In genomic region chr10:133336131-133337078, GRCh38 we compare ENCODE assay signal across 8 cellular contexts. TPM values are rescaled to one million over a fixed set of nuclear protein-coding genes. Genes with fewer than 3 reads are reported as not detected.
A peak's percentile ranks its signal among the peaks of the same experiment; 100 is the strongest.
DNase-seq lines count a peak whose midpoint lies in the region; ATAC-seq and TF ChIP-seq lines count a peak whose summit lies in the region.

CALY (minus strand) TSS chr10:133336896; CDS start chr10:133328989, 7,907 bp downstream.

- H3K27me3 Mint-ChIP-seq in nephron (ENCODE audit: low read depth): peaks cover 43% of the 10 kb centered on the region
- peaks cover 17% of the 10 kb centered on the region for H3K27me3 Mint-ChIP-seq in stimulated activated naive CD8-positive, alpha-beta T cell treated with anti-CD3 and anti-CD28 coated beads, Interleukin-15, Interleukin-2, amounts not matched to agents 100 ng/mL and 50 ng/mL, for 24 hours

- no peak for TF ChIP-seq CTCF in nephron (IDR thresholded peaks at IDR 0.05; ENCODE audit: unreplicated experiment in 3 of 3)

- H3K27me3 ChIP-seq in H7 (ENCODE audit: control insufficient read depth, insufficient read depth, low read length): peaks cover 53% of the 10 kb centered on the region

- no peaks in the 10 kb centered on the region for H3K36me3 Mint-ChIP-seq in nephron (ENCODE audit: low read depth)
- H3K36me3 Mint-ChIP-seq in stimulated activated naive CD8-positive, alpha-beta T cell treated with anti-CD3 and anti-CD28 coated beads, Interleukin-15, Interleukin-2, amounts not matched to agents 100 ng/mL and 50 ng/mL, for 24 hours (ENCODE audit: low read depth): no peaks in the 10 kb centered on the region

- peaks cover 19% of the 10 kb centered on the region for H3K9me3 Mint-ChIP-seq in nephron
- no peaks in the 10 kb centered on the region for H3K9me3 Mint-ChIP-seq in stimulated activated naive CD8-positive, alpha-beta T cell treated with anti-CD3 and anti-CD28 coated beads, Interleukin-15, Interleukin-2, amounts not matched to agents 100 ng/mL and 50 ng/mL, for 24 hours

- DNase-seq in H7 (peak; percentile 97), cerebellar cortex (ENCODE audit: low spot score) (peak; percentile 73), NCI-H510A (lab: John Stamatoyannopoulos, UW) (no peak)
- DNase-seq in activated CD4-positive, CD25-positive, alpha-beta regulatory T cell treated with anti-CD3 and anti-CD28 coated beads, Interleukin-2, amount 50 U/mL, for 72 hours: peak; percentile 77

- H3K36me3 ChIP-seq in H7 (replicated peaks; ENCODE audit: control insufficient read depth, insufficient read depth, low read length): no peaks in the 10 kb centered on the region

- peak within 1 kb of the TSS in 2 of 3 experiments; percentile 42 to 43 for H3K4me3 Mint-ChIP-seq in nephron
- peak within 1 kb of the TSS; percentile 35 for H3K4me3 Mint-ChIP-seq in stimulated activated naive CD8-positive, alpha-beta T cell treated with anti-CD3 and anti-CD28 coated beads, Interleukin-15, Interleukin-2, amounts not matched to agents 100 ng/mL and 50 ng/mL, for 24 hours

- ATAC-seq in GM18907 (IDR thresholded peaks at IDR 0.05; ENCODE audit: unreplicated experiment) (no peak), GM18858 (IDR thresholded peaks at IDR 0.05; ENCODE audit: unreplicated experiment) (no peak)

- no peaks in the 10 kb centered on the region for H3K4me1 Mint-ChIP-seq in nephron
- peaks cover 4% of the 10 kb centered on the region for H3K4me1 Mint-ChIP-seq in stimulated activated naive CD8-positive, alpha-beta T cell treated with anti-CD3 and anti-CD28 coated beads, Interleukin-15, Interleukin-2, amounts not matched to agents 100 ng/mL and 50 ng/mL, for 24 hours (ENCODE audit: low read depth)

- no peak within 1 kb of the TSS for H3K4me3 ChIP-seq in H7 (ENCODE audit: insufficient read depth, low read depth, low read length)

- no peak within 1 kb of the TSS for H3K27ac Mint-ChIP-seq in nephron
- H3K27ac Mint-ChIP-seq in stimulated activated naive CD8-positive, alpha-beta T cell treated with anti-CD3 and anti-CD28 coated beads, Interleukin-15, Interleukin-2, amounts not matched to agents 100 ng/mL and 50 ng/mL, for 24 hours: no peak within 1 kb of the TSS

RNA-seq across cellular contexts. Expression of gene CALY, which starts in this region (rescaled TPM):
- 2.2 TPM in 1 of 2 replicates, not detected in the other for total RNA-seq in H7 (2014; rRNA removed; shearing (Covaris generic))
